In genomic region chr11:124441519-124441918, GRCh38 we compare ENCODE assay signal across 32 cellular contexts. TPM values are rescaled to one million over a fixed set of nuclear protein-coding genes. Genes with fewer than 3 reads are reported as not detected.
"Had no signal": no experiment of that assay in that cellular context is flagged by ENCODE, and none has a peak within 500 bp of the region (broad histone marks: within the 10 kb centered on the region; RNA-seq: fewer than 3 reads in every experiment).

No MANE protein-coding gene starts in this region.

- H3K4me3 ChIP-seq: stomach, suprapubic skin, testis, thoracic aorta, thyroid gland, tibial artery, tibial nerve, transverse colon, upper lobe of left lung, uterus, vagina had no signal

- ATAC-seq: stimulated activated memory B cell treated with anti-CD40 and anti-IgM and Interleukin-4, amounts not matched to agents 10 μg/mL and 1 μg/mL and 100 μg/mL, for 72 hours; stimulated activated naive B cell treated with anti-CD40 and anti-IgM and Interleukin-4, amounts not matched to agents 10 μg/mL and 1 μg/mL and 100 μg/mL, for 72 hours; stimulated activated naive CD8-positive, alpha-beta T cell treated with anti-CD3 and anti-CD28 coated beads, Interleukin-15, amount 100 ng/mL, for 72 hours; stimulated activated naive CD8-positive, alpha-beta T cell treated with anti-CD3 and anti-CD28 coated beads, Interleukin-15, Interleukin-2, amounts not matched to agents 100 U/mL and 50 U/mL, for 24 hours had no signal

- H3K27ac ChIP-seq: stomach, suprapubic skin, testis, thoracic aorta, thyroid gland, tibial artery, tibial nerve, transverse colon, upper lobe of left lung, uterus, vagina had no signal

- H3K36me3 Mint-ChIP-seq: stimulated activated effector memory CD8-positive, alpha-beta T cell treated with anti-CD3 and anti-CD28 coated beads, Interleukin-12 subunit alpha, Interleukin-12 subunit beta, amount 100 ng/mL, for 72 hours; stimulated activated memory B cell treated with anti-CD40 and anti-IgM and Interleukin-4, amounts not matched to agents 10 μg/mL and 1 μg/mL and 100 μg/mL, for 72 hours; stimulated activated naive B cell treated with anti-CD40 and anti-IgM and Interleukin-4, amounts not matched to agents 10 μg/mL and 1 μg/mL and 100 μg/mL, for 72 hours; type B pancreatic cell had no signal

- H3K36me3 ChIP-seq: stomach, suprapubic skin, thoracic aorta, thyroid gland, tibial artery, tibial nerve, transverse colon, upper lobe of left lung, uterus, vagina had no signal

- H3K4me1 ChIP-seq: stomach, suprapubic skin, testis, thyroid gland, tibial artery, tibial nerve, transverse colon, upper lobe of left lung, uterus, vagina had no signal

- H3K27me3 ChIP-seq: stomach, suprapubic skin, testis, thyroid gland, tibial artery, tibial nerve, transverse colon, upper lobe of left lung, uterus, vagina had no signal

- DNase-seq: stimulated activated CD4-positive, alpha-beta T cell treated with anti-CD3 and anti-CD28 coated beads, Interleukin-2, amount 100 ng/mL, for 48 hours; stimulated activated CD4-positive, alpha-beta T cell treated with anti-CD3 and anti-CD28 coated beads, Interleukin-4, amount 100 ng/mL, for 1 hour; stimulated activated CD4-positive, alpha-beta T cell treated with anti-CD3 and anti-CD28 coated beads, Interleukin-4, amount 100 ng/mL, for 24 hours; stimulated activated CD4-positive, alpha-beta T cell treated with anti-CD3 and anti-CD28 coated beads, Interleukin-4, amount 100 ng/mL, for 4 hours; stimulated activated CD8-positive, alpha-beta memory T cell treated with anti-CD3 and anti-CD28 coated beads, Interleukin-4, amount 100 ng/mL, for 48 hours; stimulated activated naive B cell treated with anti-CD40 and anti-IgM and Interleukin-4, amounts not matched to agents 10 μg/mL and 1 μg/mL and 100 μg/mL, for 72 hours; stimulated activated naive CD4-positive, alpha-beta T cell; stimulated activated naive CD4-positive, alpha-beta T cell treated with Interleukin-2 at 50 U/mL for 16 hours; stimulated activated naive CD8-positive, alpha-beta T cell treated with anti-CD3 and anti-CD28 coated beads, Interleukin-15, amount 100 ng/mL, for 72 hours; stimulated activated naive CD8-positive, alpha-beta T cell treated with anti-CD3 and anti-CD28 coated beads, Interleukin-15, Interleukin-2, amounts not matched to agents 100 U/mL and 50 U/mL, for 24 hours; stomach; substantia nigra; testis; thyroid gland; tibial artery; transverse colon; trophoblast cell; uterus had no signal

- H3K27me3 Mint-ChIP-seq: stimulated activated memory B cell treated with anti-CD40 and anti-IgM and Interleukin-4, amounts not matched to agents 10 μg/mL and 1 μg/mL and 100 μg/mL, for 72 hours had no signal

- H3K4me3 Mint-ChIP-seq: stimulated activated effector memory CD8-positive, alpha-beta T cell treated with anti-CD3 and anti-CD28 coated beads, Interleukin-12 subunit alpha, Interleukin-12 subunit beta, amount 100 ng/mL, for 72 hours; stimulated activated memory B cell treated with anti-CD40 and anti-IgM and Interleukin-4, amounts not matched to agents 10 μg/mL and 1 μg/mL and 100 μg/mL, for 72 hours; stimulated activated naive B cell treated with anti-CD40 and anti-IgM and Interleukin-4, amounts not matched to agents 10 μg/mL and 1 μg/mL and 100 μg/mL, for 72 hours; stimulated activated naive CD8-positive, alpha-beta T cell treated with anti-CD3 and anti-CD28 coated beads, Interleukin-15, amount 100 ng/mL, for 72 hours; stimulated activated naive CD8-positive, alpha-beta T cell treated with anti-CD3 and anti-CD28 coated beads, Interleukin-15, Interleukin-2, amounts not matched to agents 100 ng/mL and 50 ng/mL, for 24 hours; type B pancreatic cell had no signal

- H3K27ac Mint-ChIP-seq: stimulated activated effector memory CD8-positive, alpha-beta T cell treated with anti-CD3 and anti-CD28 coated beads, Interleukin-12 subunit alpha, Interleukin-12 subunit beta, amount 100 ng/mL, for 72 hours; stimulated activated memory B cell treated with anti-CD40 and anti-IgM and Interleukin-4, amounts not matched to agents 10 μg/mL and 1 μg/mL and 100 μg/mL, for 72 hours; stimulated activated naive B cell treated with anti-CD40 and anti-IgM and Interleukin-4, amounts not matched to agents 10 μg/mL and 1 μg/mL and 100 μg/mL, for 72 hours; stimulated activated naive CD8-positive, alpha-beta T cell treated with anti-CD3 and anti-CD28 coated beads, Interleukin-15, amount 100 ng/mL, for 72 hours; stimulated activated naive CD8-positive, alpha-beta T cell treated with anti-CD3 and anti-CD28 coated beads, Interleukin-15, Interleukin-2, amounts not matched to agents 100 ng/mL and 50 ng/mL, for 24 hours; type B pancreatic cell had no signal

- H3K9me3 Mint-ChIP-seq: stimulated activated effector memory CD8-positive, alpha-beta T cell treated with anti-CD3 and anti-CD28 coated beads, Interleukin-12 subunit alpha, Interleukin-12 subunit beta, amount 100 ng/mL, for 72 hours; stimulated activated naive CD8-positive, alpha-beta T cell treated with anti-CD3 and anti-CD28 coated beads, Interleukin-15, Interleukin-2, amounts not matched to agents 100 ng/mL and 50 ng/mL, for 24 hours; type B pancreatic cell had no signal

- H3K9me3 ChIP-seq: suprapubic skin, testis, thoracic aorta, thyroid gland, tibial artery, tibial nerve, transverse colon, upper lobe of left lung, uterus, vagina had no signal

- H3K4me1 Mint-ChIP-seq: stimulated activated effector memory CD8-positive, alpha-beta T cell treated with anti-CD3 and anti-CD28 coated beads, Interleukin-12 subunit alpha, Interleukin-12 subunit beta, amount 100 ng/mL, for 72 hours; stimulated activated memory B cell treated with anti-CD40 and anti-IgM and Interleukin-4, amounts not matched to agents 10 μg/mL and 1 μg/mL and 100 μg/mL, for 72 hours; stimulated activated naive B cell treated with anti-CD40 and anti-IgM and Interleukin-4, amounts not matched to agents 10 μg/mL and 1 μg/mL and 100 μg/mL, for 72 hours; stimulated activated naive CD8-positive, alpha-beta T cell treated with anti-CD3 and anti-CD28 coated beads, Interleukin-15, amount 100 ng/mL, for 72 hours had no signal

RNA-seq across cellular contexts. Expression of gene OR8B8, which starts 4.0 kb away (rescaled TPM):
- total RNA-seq: stomach, subcutaneous adipose tissue, suprapubic skin, temporal lobe, testis, thoracic aorta, thyroid gland, tibial nerve, transverse colon, upper lobe of left lung, ureter, urinary bladder, uterus, vagina had no signal
- polyA plus RNA-seq: stomach, urinary bladder had no signal

RNA-seq across cellular contexts. Expression of gene OR8B4, which starts 16.8 kb away (rescaled TPM):
- total RNA-seq: stomach, subcutaneous adipose tissue, suprapubic skin, temporal lobe, testis, thoracic aorta, thyroid gland, tibial nerve, transverse colon, upper lobe of left lung, ureter, urinary bladder, uterus, vagina had no signal
- polyA plus RNA-seq: stomach, thymus, urinary bladder had no signal

RNA-seq across cellular contexts. Expression of gene OR8B3, which starts 42.7 kb away (rescaled TPM):
- total RNA-seq: stomach, subcutaneous adipose tissue, suprapubic skin, temporal lobe, testis, thoracic aorta, thyroid gland, tibial nerve, transverse colon, upper lobe of left lung, ureter, urinary bladder, uterus, vagina had no signal
- polyA plus RNA-seq: stomach, thymus, urinary bladder had no signal

RNA-seq across cellular contexts. Expression of gene OR8B2, which starts 57.2 kb away (rescaled TPM):
- total RNA-seq: stomach, subcutaneous adipose tissue, suprapubic skin, temporal lobe, testis, thoracic aorta, thyroid gland, tibial nerve, transverse colon, upper lobe of left lung, ureter, urinary bladder, uterus, vagina had no signal
- polyA plus RNA-seq: stomach, urinary bladder had no signal
